ENCODE assay signal across 9 cellular contexts in genomic region chr17:14427914-14428639, GRCh38.
DNase-seq lines count a peak whose midpoint lies in the region; ATAC-seq, FAIRE-seq and TF ChIP-seq lines count a peak whose summit lies in the region.
"Had no signal": no experiment of that assay in that cellular context is flagged by ENCODE, and none has a peak within 500 bp of the region (broad histone marks: within the 10 kb centered on the region; RNA-seq: fewer than 3 reads in every experiment).

No MANE protein-coding gene starts in this region.

- peaks cover 2% of the 10 kb centered on the region for H3K36me3 Mint-ChIP-seq in activated CD8-positive, alpha-beta memory T cell treated with anti-CD3 and anti-CD28 coated beads, Interleukin-2, amount 10 ng/mL, durations not matched to agents 7 days and 5 days

- TF ChIP-seq EP300 in suprapubic skin (IDR thresholded peaks at IDR 0.05) = no peak

- intact Hi-C loops in A673 (cut with micrococcal nuclease; ENCODE audit: unreplicated experiment) = no loop called here

- H3K27me3 Mint-ChIP-seq in activated CD8-positive, alpha-beta memory T cell treated with anti-CD3 and anti-CD28 coated beads, Interleukin-2, amount 10 ng/mL, durations not matched to agents 7 days and 5 days = no peaks in the 10 kb centered on the region

- TF ChIP-seq POLR2A in GM18505 (IDR thresholded peaks at IDR 0.05; ENCODE audit: borderline replicate concordance, extremely low read depth, insufficient read depth, insufficient read length) (no peak), suprapubic skin (IDR thresholded peaks at IDR 0.05) (no peak)

- POLR2A ChIA-PET in A673 (lab: Charles Lee; ENCODE audit: low non-redundant PET) = no interaction called here

- peak; percentile 76 for DNase-seq in activated CD8-positive, alpha-beta memory T cell treated with anti-CD3 and anti-CD28 coated beads, Interleukin-2, amount 10 ng/mL, durations not matched to agents 7 days and 5 days
- DNase-seq in small intestine (peak; percentile 51), NCI-H446 treated with DMSO at 0.1 percent for 48 hours (lab: John Stamatoyannopoulos, UW) (no peak), suprapubic skin (ENCODE audit: low spot score in 2 of 2) (no peak), iPS-NIHi7 (ENCODE audit: extremely low spot score) (no peak), A673 (ENCODE audit: low spot score) (no peak)

- H3K27ac ChIP-seq in small intestine (ENCODE audit: low read depth in 1 of 2, low read length in 1 of 2) (no peak overlapping the region), suprapubic skin (no peak overlapping the region), A673 (ENCODE audit: low read depth, low read length, poor library complexity, severe bottlenecking) (no peak overlapping the region)
- H3K27ac ChIP-seq: VCaP had no signal

- no TSS peak for BruUV-seq in A673 (replicated peaks; lab: Mats Ljungman, UMichigan)

- H3K27me3 ChIP-seq in small intestine (ENCODE audit: control insufficient read depth in 2 of 2, insufficient read depth in 2 of 2, low read length in 2 of 2) (no peaks in the 10 kb centered on the region), suprapubic skin (no peaks in the 10 kb centered on the region), A673 (replicated peaks; ENCODE audit: insufficient read depth, low read depth, low read length, poor library complexity) (no peaks in the 10 kb centered on the region)

- FAIRE-seq in small intestine (lab: Jason Lieb, UNC) = no peak

- ATAC-seq in GM18505 (IDR thresholded peaks at IDR 0.05; ENCODE audit: unreplicated experiment) (peak; percentile 94), HG03103 (IDR thresholded peaks at IDR 0.05; ENCODE audit: low read depth, unreplicated experiment) (peak; percentile 73)
- peak; percentile 100 for ATAC-seq in activated CD8-positive, alpha-beta memory T cell treated with anti-CD3 and anti-CD28 coated beads, Interleukin-2, amount 10 ng/mL, durations not matched to agents 7 days and 5 days

- no peaks in the 10 kb centered on the region for H3K9me3 Mint-ChIP-seq in activated CD8-positive, alpha-beta memory T cell treated with anti-CD3 and anti-CD28 coated beads, Interleukin-2, amount 10 ng/mL, durations not matched to agents 7 days and 5 days (ENCODE audit: low read depth)

- H3K36me3 ChIP-seq in small intestine (ENCODE audit: control insufficient read depth in 2 of 2, insufficient read depth in 2 of 2, low read length in 2 of 2) (no peaks in the 10 kb centered on the region), suprapubic skin (no peaks in the 10 kb centered on the region), A673 (ENCODE audit: insufficient read depth, low read length, poor library complexity, severe bottlenecking) (no peaks in the 10 kb centered on the region)

- H3K4me3 Mint-ChIP-seq in activated CD8-positive, alpha-beta memory T cell treated with anti-CD3 and anti-CD28 coated beads, Interleukin-2, amount 10 ng/mL, durations not matched to agents 7 days and 5 days = peak overlapping the region; percentile 60

- WGBS in small intestine, 3 donors = 49 to 57% (median 49%) methylated on average over 13 of the region's 13 CpGs
- WGBS in suprapubic skin = 50% methylated on average over 13 of the region's 13 CpGs

- H3K27ac Mint-ChIP-seq in activated CD8-positive, alpha-beta memory T cell treated with anti-CD3 and anti-CD28 coated beads, Interleukin-2, amount 10 ng/mL, durations not matched to agents 7 days and 5 days = peak overlapping the region; percentile 81

- peaks cover 31% of the 10 kb centered on the region for H3K4me1 Mint-ChIP-seq in activated CD8-positive, alpha-beta memory T cell treated with anti-CD3 and anti-CD28 coated beads, Interleukin-2, amount 10 ng/mL, durations not matched to agents 7 days and 5 days

- CTCF ChIA-PET in activated CD8-positive, alpha-beta memory T cell treated with anti-CD3 and anti-CD28 coated beads, Interleukin-2, amount 10 ng/mL, durations not matched to agents 7 days and 5 days (lab: Charles Lee) = interaction anchor here (0.8 to 2.0 kb wide), 6 partner anchors 9 to 126 kb away, joined by 3 to 12 read pairs (median 3); partner anchors contain the start of gene HS3ST3B1
- CTCF ChIA-PET in A673 (lab: Charles Lee) = no interaction called here

- H3K4me3 ChIP-seq in small intestine (ENCODE audit: low read depth in 1 of 2, low read length in 2 of 2) (no peak overlapping the region), suprapubic skin (no peak overlapping the region), A673 (ENCODE audit: low read depth, low read length, poor library complexity, severe bottlenecking) (no peak overlapping the region)

- H3K9me3 ChIP-seq in small intestine (ENCODE audit: control insufficient read depth, low read depth) (no peaks in the 10 kb centered on the region), suprapubic skin (no peaks in the 10 kb centered on the region), A673 (ENCODE audit: low read depth, low read length, poor library complexity, severe bottlenecking) (peaks cover 18% of the 10 kb centered on the region)

- peaks cover 0 to 3% of the 10 kb centered on the region in 2 donors for H3K4me1 ChIP-seq in small intestine (ENCODE audit: control insufficient read depth in 2 of 2, insufficient read depth in 1 of 2, low read depth in 1 of 2, low read length in 1 of 2)
- no peaks in the 10 kb centered on the region for H3K4me1 ChIP-seq in suprapubic skin
- H3K4me1 ChIP-seq in A673 (ENCODE audit: insufficient read depth, low read length, poor library complexity, severe bottlenecking) = no peaks in the 10 kb centered on the region

- no peak for TF ChIP-seq CTCF in suprapubic skin (IDR thresholded peaks at IDR 0.05)
- TF ChIP-seq CTCF in A673 (conservative IDR thresholded peaks at IDR 0.05; ENCODE audit: low read depth, low read length) = no peak

Comparison
In these comparisons a context has a peak if more than half of its experiments do, and no peak if none do; other contexts are left out.
1. DNase-seq: peak in activated CD8-positive, alpha-beta memory T cell treated with anti-CD3 and anti-CD28 coated beads, Interleukin-2, amount 10 ng/mL, durations not matched to agents 7 days and 5 days (single experiment) and small intestine (single experiment); none in NCI-H446 treated with DMSO at 0.1 percent for 48 hours (single experiment), suprapubic skin (0 of 2), iPS-NIHi7 (single experiment) and A673 (single experiment).
2. Peak in every context shown above with its lines, with median percentiles within 50 percentile points of each other: ATAC-seq.